Comparison of ENCODE assay signal across 1 cellular context in the genomic region with DNA sequence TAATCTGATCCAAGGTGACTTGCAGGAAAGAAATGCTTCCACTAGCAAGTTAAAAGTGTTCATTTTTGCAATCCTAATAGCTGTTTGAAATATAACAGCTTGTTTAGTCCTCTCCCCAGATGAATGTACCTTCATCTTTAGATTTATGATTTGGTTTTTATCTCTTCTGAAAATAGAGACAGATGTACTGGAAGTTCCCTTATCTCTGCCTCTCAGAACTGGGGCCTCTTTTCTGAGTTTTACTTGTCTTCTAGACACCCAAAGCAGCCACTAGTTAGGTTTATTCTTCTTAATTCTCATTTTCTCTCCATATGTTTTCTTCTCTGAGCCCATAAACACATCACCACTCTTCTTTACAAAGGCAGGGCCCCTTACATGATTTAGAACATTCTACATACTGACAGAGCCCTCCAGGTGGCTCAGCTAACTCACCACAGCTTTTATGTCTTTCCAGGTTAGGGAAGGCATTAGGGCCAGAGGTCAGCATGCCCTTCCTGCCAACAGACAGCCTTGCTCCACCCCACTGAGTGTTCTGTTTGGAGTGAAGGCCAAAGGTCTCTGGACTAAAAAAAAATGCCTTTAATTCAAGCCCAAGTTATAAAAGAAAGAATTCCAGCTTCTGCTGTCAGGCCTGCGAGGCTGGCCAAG.
A peak's percentile ranks its signal among the peaks of the same experiment; 100 is the strongest.
TF ChIP-seq lines count a peak whose summit lies in the region.

No MANE protein-coding gene starts in this region.

TF ChIP-seq in K562, 482 proteins besides CTCF, POLR2A, EP300 and RAD21 (continued from another document):
- TF ChIP-seq, protein P1, sequence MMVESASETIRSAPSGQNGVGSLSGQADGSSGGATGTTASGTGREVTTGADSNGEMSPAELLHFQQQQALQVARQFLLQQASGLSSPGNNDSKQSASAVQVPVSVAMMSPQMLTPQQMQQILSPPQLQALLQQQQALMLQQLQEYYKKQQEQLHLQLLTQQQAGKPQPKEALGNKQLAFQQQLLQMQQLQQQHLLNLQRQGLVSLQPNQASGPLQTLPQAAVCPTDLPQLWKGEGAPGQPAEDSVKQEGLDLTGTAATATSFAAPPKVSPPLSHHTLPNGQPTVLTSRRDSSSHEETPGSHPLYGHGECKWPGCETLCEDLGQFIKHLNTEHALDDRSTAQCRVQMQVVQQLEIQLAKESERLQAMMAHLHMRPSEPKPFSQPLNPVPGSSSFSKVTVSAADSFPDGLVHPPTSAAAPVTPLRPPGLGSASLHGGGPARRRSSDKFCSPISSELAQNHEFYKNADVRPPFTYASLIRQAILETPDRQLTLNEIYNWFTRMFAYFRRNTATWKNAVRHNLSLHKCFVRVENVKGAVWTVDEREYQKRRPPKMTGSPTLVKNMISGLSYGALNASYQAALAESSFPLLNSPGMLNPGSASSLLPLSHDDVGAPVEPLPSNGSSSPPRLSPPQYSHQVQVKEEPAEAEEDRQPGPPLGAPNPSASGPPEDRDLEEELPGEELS (CRISPR knock-in tag; IDR thresholded peaks at IDR 0.05; ENCODE audit: borderline replicate concordance) = no peak
- TF ChIP-seq, protein P2, sequence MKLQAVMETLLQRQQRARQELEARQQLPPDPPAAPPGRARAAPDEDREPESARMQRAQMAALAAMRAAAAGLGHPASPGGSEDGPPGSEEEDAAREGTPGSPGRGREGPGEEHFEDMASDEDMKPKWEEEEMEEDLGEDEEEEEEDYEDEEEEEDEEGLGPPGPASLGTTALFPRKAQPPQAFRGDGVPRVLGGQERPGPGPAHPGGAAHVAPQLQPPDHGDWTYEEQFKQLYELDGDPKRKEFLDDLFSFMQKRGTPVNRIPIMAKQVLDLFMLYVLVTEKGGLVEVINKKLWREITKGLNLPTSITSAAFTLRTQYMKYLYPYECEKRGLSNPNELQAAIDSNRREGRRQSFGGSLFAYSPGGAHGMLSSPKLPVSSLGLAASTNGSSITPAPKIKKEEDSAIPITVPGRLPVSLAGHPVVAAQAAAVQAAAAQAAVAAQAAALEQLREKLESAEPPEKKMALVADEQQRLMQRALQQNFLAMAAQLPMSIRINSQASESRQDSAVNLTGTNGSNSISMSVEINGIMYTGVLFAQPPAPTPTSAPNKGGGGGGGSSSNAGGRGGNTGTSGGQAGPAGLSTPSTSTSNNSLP (IDR thresholded peaks at IDR 0.05; ENCODE audit: borderline replicate concordance, low read depth, low read length) = peak; percentile 39; the same call in 1 of the 2 replicates
- TF ChIP-seq, protein P3, sequence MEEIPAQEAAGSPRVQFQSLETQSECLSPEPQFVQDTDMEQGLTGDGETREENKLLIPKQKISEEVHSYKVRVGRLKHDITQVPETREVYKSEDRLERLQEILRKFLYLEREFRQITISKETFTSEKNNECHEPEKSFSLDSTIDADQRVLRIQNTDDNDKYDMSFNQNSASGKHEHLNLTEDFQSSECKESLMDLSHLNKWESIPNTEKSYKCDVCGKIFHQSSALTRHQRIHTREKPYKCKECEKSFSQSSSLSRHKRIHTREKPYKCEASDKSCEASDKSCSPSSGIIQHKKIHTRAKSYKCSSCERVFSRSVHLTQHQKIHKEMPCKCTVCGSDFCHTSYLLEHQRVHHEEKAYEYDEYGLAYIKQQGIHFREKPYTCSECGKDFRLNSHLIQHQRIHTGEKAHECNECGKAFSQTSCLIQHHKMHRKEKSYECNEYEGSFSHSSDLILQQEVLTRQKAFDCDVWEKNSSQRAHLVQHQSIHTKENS (CRISPR knock-in tag; IDR thresholded peaks at IDR 0.05) = no peak
- TF ChIP-seq ZFPM2 (CRISPR knock-in tag; IDR thresholded peaks at IDR 0.05) = no peak
- TF ChIP-seq RCOR1 (IDR thresholded peaks at IDR 0.05; ENCODE audit: borderline replicate concordance in 1 of 2, low read depth in 2 of 2, low read length in 2 of 2) = peak in 1 of 2 experiments; percentile 79; a peak in 2 of 4 replicates
- TF ChIP-seq SRSF7 (optimal IDR thresholded peaks at IDR 0.05; ENCODE audit: low read depth, low read length) = no peak
- TF ChIP-seq ZNF766 (CRISPR knock-in tag; conservative IDR thresholded peaks at IDR 0.05) = peak; percentile 64
- peak; percentile 61 for TF ChIP-seq GABPA (tag; conservative IDR thresholded peaks at IDR 0.05; ENCODE audit: low read depth)
- TF ChIP-seq, protein P4, sequence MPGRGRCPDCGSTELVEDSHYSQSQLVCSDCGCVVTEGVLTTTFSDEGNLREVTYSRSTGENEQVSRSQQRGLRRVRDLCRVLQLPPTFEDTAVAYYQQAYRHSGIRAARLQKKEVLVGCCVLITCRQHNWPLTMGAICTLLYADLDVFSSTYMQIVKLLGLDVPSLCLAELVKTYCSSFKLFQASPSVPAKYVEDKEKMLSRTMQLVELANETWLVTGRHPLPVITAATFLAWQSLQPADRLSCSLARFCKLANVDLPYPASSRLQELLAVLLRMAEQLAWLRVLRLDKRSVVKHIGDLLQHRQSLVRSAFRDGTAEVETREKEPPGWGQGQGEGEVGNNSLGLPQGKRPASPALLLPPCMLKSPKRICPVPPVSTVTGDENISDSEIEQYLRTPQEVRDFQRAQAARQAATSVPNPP (IDR thresholded peaks at IDR 0.05; ENCODE audit: borderline replicate concordance, insufficient read depth, insufficient read length) = no peak
- TF ChIP-seq, protein P5, sequence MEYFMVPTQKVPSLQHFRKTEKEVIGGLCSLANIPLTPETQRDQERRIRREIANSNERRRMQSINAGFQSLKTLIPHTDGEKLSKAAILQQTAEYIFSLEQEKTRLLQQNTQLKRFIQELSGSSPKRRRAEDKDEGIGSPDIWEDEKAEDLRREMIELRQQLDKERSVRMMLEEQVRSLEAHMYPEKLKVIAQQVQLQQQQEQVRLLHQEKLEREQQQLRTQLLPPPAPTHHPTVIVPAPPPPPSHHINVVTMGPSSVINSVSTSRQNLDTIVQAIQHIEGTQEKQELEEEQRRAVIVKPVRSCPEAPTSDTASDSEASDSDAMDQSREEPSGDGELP (CRISPR knock-in tag; IDR thresholded peaks at IDR 0.05; ENCODE audit: borderline replicate concordance) = 0 out of 2 replicates have a peak, but pooled peaks have one; percentile 11
- TF ChIP-seq, protein P6, sequence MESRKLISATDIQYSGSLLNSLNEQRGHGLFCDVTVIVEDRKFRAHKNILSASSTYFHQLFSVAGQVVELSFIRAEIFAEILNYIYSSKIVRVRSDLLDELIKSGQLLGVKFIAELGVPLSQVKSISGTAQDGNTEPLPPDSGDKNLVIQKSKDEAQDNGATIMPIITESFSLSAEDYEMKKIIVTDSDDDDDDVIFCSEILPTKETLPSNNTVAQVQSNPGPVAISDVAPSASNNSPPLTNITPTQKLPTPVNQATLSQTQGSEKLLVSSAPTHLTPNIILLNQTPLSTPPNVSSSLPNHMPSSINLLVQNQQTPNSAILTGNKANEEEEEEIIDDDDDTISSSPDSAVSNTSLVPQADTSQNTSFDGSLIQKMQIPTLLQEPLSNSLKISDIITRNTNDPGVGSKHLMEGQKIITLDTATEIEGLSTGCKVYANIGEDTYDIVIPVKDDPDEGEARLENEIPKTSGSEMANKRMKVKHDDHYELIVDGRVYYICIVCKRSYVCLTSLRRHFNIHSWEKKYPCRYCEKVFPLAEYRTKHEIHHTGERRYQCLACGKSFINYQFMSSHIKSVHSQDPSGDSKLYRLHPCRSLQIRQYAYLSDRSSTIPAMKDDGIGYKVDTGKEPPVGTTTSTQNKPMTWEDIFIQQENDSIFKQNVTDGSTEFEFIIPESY (CRISPR knock-in tag; IDR thresholded peaks at IDR 0.05) = no peak
- TF ChIP-seq, protein P7, sequence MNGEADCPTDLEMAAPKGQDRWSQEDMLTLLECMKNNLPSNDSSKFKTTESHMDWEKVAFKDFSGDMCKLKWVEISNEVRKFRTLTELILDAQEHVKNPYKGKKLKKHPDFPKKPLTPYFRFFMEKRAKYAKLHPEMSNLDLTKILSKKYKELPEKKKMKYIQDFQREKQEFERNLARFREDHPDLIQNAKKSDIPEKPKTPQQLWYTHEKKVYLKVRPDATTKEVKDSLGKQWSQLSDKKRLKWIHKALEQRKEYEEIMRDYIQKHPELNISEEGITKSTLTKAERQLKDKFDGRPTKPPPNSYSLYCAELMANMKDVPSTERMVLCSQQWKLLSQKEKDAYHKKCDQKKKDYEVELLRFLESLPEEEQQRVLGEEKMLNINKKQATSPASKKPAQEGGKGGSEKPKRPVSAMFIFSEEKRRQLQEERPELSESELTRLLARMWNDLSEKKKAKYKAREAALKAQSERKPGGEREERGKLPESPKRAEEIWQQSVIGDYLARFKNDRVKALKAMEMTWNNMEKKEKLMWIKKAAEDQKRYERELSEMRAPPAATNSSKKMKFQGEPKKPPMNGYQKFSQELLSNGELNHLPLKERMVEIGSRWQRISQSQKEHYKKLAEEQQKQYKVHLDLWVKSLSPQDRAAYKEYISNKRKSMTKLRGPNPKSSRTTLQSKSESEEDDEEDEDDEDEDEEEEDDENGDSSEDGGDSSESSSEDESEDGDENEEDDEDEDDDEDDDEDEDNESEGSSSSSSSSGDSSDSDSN (IDR thresholded peaks at IDR 0.05; ENCODE audit: borderline replicate concordance in 1 of 2, low read depth in 2 of 2, low read length in 2 of 2) = no peak
- TF ChIP-seq ZBTB7A (IDR thresholded peaks at IDR 0.05; ENCODE audit: borderline replicate concordance, control insufficient read depth, low read depth, low read length) = no peak
- peak; percentile 80 for TF ChIP-seq ZEB2 (IDR thresholded peaks at IDR 0.05)
- TF ChIP-seq MEF2D (tag; conservative IDR thresholded peaks at IDR 0.05; ENCODE audit: low read depth) = peak; percentile 83
- TF ChIP-seq ARNT (IDR thresholded peaks at IDR 0.05) = peak in 1 of 2 experiments; percentile 74; a peak in 1 of 4 replicates
- TF ChIP-seq DMBX1 (CRISPR knock-in tag; IDR thresholded peaks at IDR 0.05; ENCODE audit: borderline replicate concordance) = 0 out of 2 replicates have a peak, but pooled peaks have one; percentile 17
- peak; percentile 54; the same call in 1 of the 2 replicates for TF ChIP-seq CTBP1 (IDR thresholded peaks at IDR 0.05; ENCODE audit: borderline replicate concordance)
- TF ChIP-seq, protein P8, sequence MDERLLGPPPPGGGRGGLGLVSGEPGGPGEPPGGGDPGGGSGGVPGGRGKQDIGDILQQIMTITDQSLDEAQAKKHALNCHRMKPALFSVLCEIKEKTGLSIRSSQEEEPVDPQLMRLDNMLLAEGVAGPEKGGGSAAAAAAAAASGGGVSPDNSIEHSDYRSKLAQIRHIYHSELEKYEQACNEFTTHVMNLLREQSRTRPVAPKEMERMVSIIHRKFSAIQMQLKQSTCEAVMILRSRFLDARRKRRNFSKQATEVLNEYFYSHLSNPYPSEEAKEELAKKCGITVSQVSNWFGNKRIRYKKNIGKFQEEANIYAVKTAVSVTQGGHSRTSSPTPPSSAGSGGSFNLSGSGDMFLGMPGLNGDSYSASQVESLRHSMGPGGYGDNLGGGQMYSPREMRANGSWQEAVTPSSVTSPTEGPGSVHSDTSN (CRISPR knock-in tag; IDR thresholded peaks at IDR 0.05; ENCODE audit: low read depth) = no peak
- TF ChIP-seq, protein P8 (tag; conservative IDR thresholded peaks at IDR 0.05; ENCODE audit: low read depth) = peak; percentile 96
- TF ChIP-seq RAD51 (IDR thresholded peaks at IDR 0.05; ENCODE audit: borderline replicate concordance, low read depth) = peak; percentile 8; the same call in 1 of the 2 replicates
